In genomic region chr9:92482336-92482735, GRCh38 we compare ENCODE assay signal across 14 cellular contexts. TPM values are rescaled to one million over a fixed set of nuclear protein-coding genes. Genes with fewer than 3 reads are reported as not detected.
DNase-seq lines count a peak whose midpoint lies in the region; ATAC-seq and TF ChIP-seq lines count a peak whose summit lies in the region.
"Had no signal": no experiment of that assay in that cellular context is flagged by ENCODE, and none has a peak within 500 bp of the region (broad histone marks: within the 10 kb centered on the region; RNA-seq: fewer than 3 reads in every experiment).

Gene ASPN, minus strand, starts transcription at chr9:92482506.

- H3K4me1 ChIP-seq in A673 (ENCODE audit: insufficient read depth, low read length, poor library complexity, severe bottlenecking) (peaks cover 18% of the 10 kb centered on the region), RWPE2 (ENCODE audit: insufficient read depth, poor library complexity, severe bottlenecking) (peaks cover 18% of the 10 kb centered on the region), ovary (ENCODE audit: insufficient read depth) (peaks cover 13% of the 10 kb centered on the region)
- H3K4me1 ChIP-seq: adrenal gland had no signal

- TF ChIP-seq CTCF in A673 (conservative IDR thresholded peaks at IDR 0.05; ENCODE audit: low read depth, low read length): no peak
- TF ChIP-seq CTCF in RWPE2 (IDR thresholded peaks at IDR 0.05; ENCODE audit: poor library complexity, severe bottlenecking): no peak
- TF ChIP-seq CTCF in fibroblast of pulmonary artery (IDR thresholded peaks at IDR 0.05; ENCODE audit: low read length, missing control alignments): no peak
- TF ChIP-seq CTCF in ovary (IDR thresholded peaks at IDR 0.05): no peak

- H3K27me3 ChIP-seq in A673 (replicated peaks; ENCODE audit: insufficient read depth, low read depth, low read length, poor library complexity) (no peaks in the 10 kb centered on the region), RWPE2 (ENCODE audit: insufficient read depth, poor library complexity, severe bottlenecking) (no peaks in the 10 kb centered on the region), ovary (no peaks in the 10 kb centered on the region)
- H3K27me3 ChIP-seq: adrenal gland had no signal

- no TSS peak for BruUV-seq in A673 (replicated peaks; lab: Mats Ljungman, UMichigan)

- TF ChIP-seq POLR2A in ovary (IDR thresholded peaks at IDR 0.05) (no peak), GM18505 (IDR thresholded peaks at IDR 0.05; ENCODE audit: borderline replicate concordance, extremely low read depth, insufficient read depth, insufficient read length) (no peak)

- no peak for TF ChIP-seq EP300 in ovary (IDR thresholded peaks at IDR 0.05)

- ATAC-seq in RWPE2 (ENCODE audit: low read depth) (no peak), GM18505 (IDR thresholded peaks at IDR 0.05; ENCODE audit: unreplicated experiment) (no peak)

- 6 to 12% (median 9%) methylated on average over 3 of the region's 3 CpGs for WGBS in ovary, 3 donors

- no peaks in the 10 kb centered on the region for H3K9me3 ChIP-seq in A673 (ENCODE audit: low read depth, low read length, poor library complexity, severe bottlenecking)
- H3K9me3 ChIP-seq in RWPE2 (ENCODE audit: severe bottlenecking): no peaks in the 10 kb centered on the region
- H3K9me3 ChIP-seq in ovary: no peaks in the 10 kb centered on the region
- H3K9me3 ChIP-seq: adrenal gland had no signal

- H3K4me3 ChIP-seq in A673 (ENCODE audit: low read depth, low read length, poor library complexity, severe bottlenecking) (no peak within 1 kb of the TSS), RWPE2 (ENCODE audit: severe bottlenecking) (no peak within 1 kb of the TSS), fibroblast of pulmonary artery (replicated peaks; ENCODE audit: low read depth, low read length) (no peak within 1 kb of the TSS), ovary (peak within 1 kb of the TSS; percentile 17)

- DNase-seq in A673 (ENCODE audit: low spot score) (peak; percentile 27), RWPE2 (ENCODE audit: low spot score) (no peak), fibroblast of pulmonary artery (ENCODE audit: low read depth) (peak; percentile 79), ovary (no peak), retina (no peak), NCI-H748 treated with DMSO at 0.1 percent for 48 hours (lab: John Stamatoyannopoulos, UW) (no peak), DMS79 (lab: John Stamatoyannopoulos, UW) (no peak)
- DNase-seq: activated CD8-positive, alpha-beta memory T cell treated with anti-CD3 and anti-CD28 coated beads for 24 hours; adrenal gland; GF-D8; NCI-H2171 treated with DMSO at 0.1 percent for 48 hours; stimulated activated naive CD4-positive, alpha-beta T cell had no signal

- H3K27ac ChIP-seq in A673 (ENCODE audit: low read depth, low read length, poor library complexity, severe bottlenecking): no peak within 1 kb of the TSS
- H3K27ac ChIP-seq in RWPE2 (ENCODE audit: poor library complexity, severe bottlenecking): peak within 1 kb of the TSS; percentile 56
- H3K27ac ChIP-seq in ovary: peak within 1 kb of the TSS in 1 of 2 donors; percentile 4
- H3K27ac ChIP-seq: KMS-11 had no signal

- intact Hi-C loops in A673 (cut with micrococcal nuclease; ENCODE audit: unreplicated experiment): no loop called here
- intact Hi-C loops in ovary (cut with DNase I): no loop called here

- CTCF ChIA-PET in A673 (lab: Charles Lee): no interaction called here

- H3K36me3 ChIP-seq in A673 (ENCODE audit: insufficient read depth, low read length, poor library complexity, severe bottlenecking): no peaks in the 10 kb centered on the region
- H3K36me3 ChIP-seq in RWPE2 (ENCODE audit: low read depth): no peaks in the 10 kb centered on the region
- H3K36me3 ChIP-seq in ovary: no peaks in the 10 kb centered on the region
- H3K36me3 ChIP-seq: adrenal gland had no signal

- POLR2A ChIA-PET in A673 (lab: Charles Lee; ENCODE audit: low non-redundant PET): interaction anchor here (0.6 kb wide), 1 partner anchor 545 kb away, joined by 3 read pairs; no protein-coding TSS in a partner anchor

RNA-seq across cellular contexts. Expression of gene ASPN, which starts in this region (rescaled TPM):
- total RNA-seq in A673 (2021) (0.15 and 0.26 TPM in 2 replicates), ovary (10 to 100 TPM in 2 of 7 donors, 1 to 10 TPM in 4, under 1 TPM in 1; 0.90 to 12.9 (median 3.8) TPM)
- 10 to 100 TPM in 1 of 2 donors, 1 to 10 TPM in 1; 4.5 to 39.5 TPM for polyA plus RNA-seq in ovary

Comparison
In these comparisons a context has a peak if more than half of its experiments do, and no peak if none do; other contexts are left out.
1. Peak in DNase-seq in A673; RNA of the gene not detected or under 1 TPM.